In the genomic region with DNA sequence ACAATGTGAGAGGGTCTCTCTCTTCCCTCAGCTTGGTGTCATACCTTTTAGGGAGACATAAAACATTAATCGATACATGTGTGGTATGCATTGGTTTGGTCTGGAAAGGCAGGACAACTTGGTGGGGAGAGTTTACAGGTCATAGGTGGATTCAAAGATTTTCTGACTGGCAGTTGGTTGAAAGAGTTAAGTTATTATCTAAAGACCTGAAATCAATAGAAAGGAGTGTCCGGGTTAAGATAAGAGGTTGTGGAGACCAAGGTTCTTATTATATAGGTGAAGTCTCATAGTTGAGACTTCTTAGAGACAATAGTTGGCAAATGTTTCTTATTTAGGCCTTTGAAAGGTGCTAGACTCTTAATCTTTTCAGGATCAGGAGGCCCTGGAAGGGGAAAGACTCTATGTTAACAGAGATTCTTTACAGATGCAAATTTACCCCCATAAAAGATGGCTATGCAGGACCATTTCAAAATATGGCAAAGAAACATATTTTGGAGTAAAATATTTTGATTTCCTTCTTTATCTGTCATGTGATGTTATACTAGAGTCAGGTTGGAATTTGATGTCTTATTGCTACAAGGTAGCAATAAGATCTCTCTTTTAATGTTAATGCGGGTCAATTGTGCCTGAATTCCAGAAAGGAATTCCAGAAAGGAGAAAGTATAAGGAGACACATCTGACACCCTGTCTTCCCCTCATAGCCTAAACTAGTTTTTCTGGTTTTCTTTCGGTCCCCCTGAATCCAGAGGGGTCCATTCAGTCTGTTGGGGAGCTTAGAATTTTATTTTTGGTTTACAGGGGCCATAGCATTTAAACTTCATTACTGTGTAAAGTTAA, we compare ENCODE assay signal across 16 cellular contexts. TPM values are rescaled to one million over a fixed set of nuclear protein-coding genes. Genes with fewer than 3 reads are reported as not detected.
A peak's percentile ranks its signal among the peaks of the same experiment; 100 is the strongest.
DNase-seq lines count a peak whose midpoint lies in the region; ATAC-seq and TF ChIP-seq lines count a peak whose summit lies in the region.
"Had no signal": no experiment of that assay in that cellular context is flagged by ENCODE, and none has a peak within 500 bp of the region (broad histone marks: within the 10 kb centered on the region; RNA-seq: fewer than 3 reads in every experiment).

No MANE protein-coding gene starts in this region.

- WGBS in mesenchymal stem cell = 95% methylated on average over 3 of the region's 4 CpGs

- peak overlapping the region; percentile 68 for H3K27ac Mint-ChIP-seq in chondrocyte (ENCODE audit: unreplicated experiment)

- no peak overlapping the region for H4K8ac ChIP-seq in mesenchymal stem cell (ENCODE audit: low read length)

- no peak overlapping the region for H2AFZ ChIP-seq in mesenchymal stem cell (ENCODE audit: low read depth, low read length)
- H2AFZ ChIP-seq: PC-9 had no signal

- H2BK12ac ChIP-seq in mesenchymal stem cell (ENCODE audit: low read length in 2 of 2) = no peak overlapping the region

- no peaks in the 10 kb centered on the region for H3K27me3 Mint-ChIP-seq in chondrocyte (ENCODE audit: low read depth)

- H3K9me3 ChIP-seq in HUES48 (ENCODE audit: control insufficient read depth, insufficient read depth, low read length) = peaks cover 7% of the 10 kb centered on the region; the same call in 1 of the 2 replicates
- no peaks in the 10 kb centered on the region for H3K9me3 ChIP-seq in mesenchymal stem cell (ENCODE audit: control insufficient read depth, low read length)
- H3K9me3 ChIP-seq in BE2C = no peaks in the 10 kb centered on the region; the same call in 1 of the 2 replicates

- no peak overlapping the region for H4K91ac ChIP-seq in mesenchymal stem cell (ENCODE audit: low read length)

- H3K4me2 ChIP-seq in mesenchymal stem cell (ENCODE audit: low read length, poor library complexity, severe bottlenecking) = no peak overlapping the region
- H3K4me2 ChIP-seq: PC-9 had no signal

- no peaks in the 10 kb centered on the region for H3K36me3 ChIP-seq in HUES48 (ENCODE audit: control insufficient read depth, insufficient read depth, low read length)
- no peaks in the 10 kb centered on the region for H3K36me3 ChIP-seq in mesenchymal stem cell (ENCODE audit: control insufficient read depth in 1 of 2, insufficient read depth in 2 of 2, low read depth in 1 of 2, low read length in 2 of 2)
- no peaks in the 10 kb centered on the region for H3K36me3 ChIP-seq in BE2C

- ATAC-seq in omental fat pad (ENCODE audit: low FRiP score) (no peak), GM19463 (IDR thresholded peaks at IDR 0.05; ENCODE audit: unreplicated experiment) (no peak)
- ATAC-seq: HCT116 had no signal

- peak overlapping the region; percentile 22 for H2BK5ac ChIP-seq in mesenchymal stem cell (ENCODE audit: low read depth, low read length, poor library complexity, severe bottlenecking)

- no peak overlapping the region for H2BK120ac ChIP-seq in mesenchymal stem cell (ENCODE audit: low read depth, low read length)

- H3K18ac ChIP-seq in mesenchymal stem cell (ENCODE audit: low read depth in 1 of 2, low read length in 2 of 2) = no peak overlapping the region

- H3K9ac ChIP-seq in HUES48 (ENCODE audit: low read depth, low read length) (0 out of 2 replicates have a peak overlapping the region, but pooled peaks have one; percentile 12), mesenchymal stem cell (ENCODE audit: low read length) (no peak overlapping the region)

- peaks cover 17% of the 10 kb centered on the region for H3K4me1 Mint-ChIP-seq in chondrocyte (ENCODE audit: low read depth)

- no peak overlapping the region for H3K23ac ChIP-seq in mesenchymal stem cell (ENCODE audit: low read length in 2 of 2)

- no peak overlapping the region for H3K4me3 Mint-ChIP-seq in chondrocyte (ENCODE audit: unreplicated experiment)

- no peak overlapping the region for H3K14ac ChIP-seq in mesenchymal stem cell (ENCODE audit: low read length in 2 of 2)

- H3K36me3 Mint-ChIP-seq in chondrocyte (ENCODE audit: low read depth) = no peaks in the 10 kb centered on the region

- no peak for TF ChIP-seq CTCF in chondrocyte (IDR thresholded peaks at IDR 0.05)
- TF ChIP-seq CTCF in omental fat pad (IDR thresholded peaks at IDR 0.05) = no peak
- TF ChIP-seq CTCF in BE2C (IDR thresholded peaks at IDR 0.05; ENCODE audit: low read depth, low read length) = no peak

- H2AK5ac ChIP-seq in mesenchymal stem cell (ENCODE audit: low read length, severe bottlenecking) = no peak overlapping the region

- H3K4me3 ChIP-seq in HUES48 (ENCODE audit: low read depth, low read length) = peak overlapping the region; percentile 30; the same call in 1 of the 2 replicates
- H3K4me3 ChIP-seq in mesenchymal stem cell (ENCODE audit: insufficient read depth in 1 of 2, low read depth in 1 of 2, low read length in 2 of 2) = no peak overlapping the region
- H3K4me3 ChIP-seq in BE2C (ENCODE audit: low read depth, low read length) = no peak overlapping the region
- H3K4me3 ChIP-seq: PC-9 had no signal

- H3K79me1 ChIP-seq in mesenchymal stem cell (replicated peaks; ENCODE audit: low read length, poor library complexity, severe bottlenecking) = no peaks in the 10 kb centered on the region

- DNase-seq in chondrocyte (ENCODE audit: low spot score) (no peak), mesenchymal stem cell (no peak), omental fat pad (ENCODE audit: low spot score) (no peak), BE2C (no peak), HuH-7.5 (ENCODE audit: low spot score) (no peak)
- DNase-seq: EL, KBM-7, NCI-H1092, NCI-H1694, NCI-H2107, NCI-H345, NCI-H69, PC-9 had no signal

- H3K27me3 ChIP-seq in HUES48 (ENCODE audit: control insufficient read depth, insufficient read depth, low read length) (no peaks in the 10 kb centered on the region), mesenchymal stem cell (ENCODE audit: control insufficient read depth in 1 of 2, insufficient read depth in 1 of 2, low read length in 2 of 2) (peaks cover 0 to 6% of the 10 kb centered on the region in 2 experiments), BE2C (no peaks in the 10 kb centered on the region)

- H3K27ac ChIP-seq in HUES48 (ENCODE audit: low read depth, low read length) = peak overlapping the region; percentile 35
- peak overlapping the region; percentile 89 for H3K27ac ChIP-seq in mesenchymal stem cell (ENCODE audit: low read length, poor library complexity, severe bottlenecking)
- H3K27ac ChIP-seq: PC-9 had no signal

- no peak overlapping the region for H2BK15ac ChIP-seq in mesenchymal stem cell (ENCODE audit: low read depth, poor library complexity, severe bottlenecking)

- H3K4me1 ChIP-seq in HUES48 (ENCODE audit: control insufficient read depth, insufficient read depth, low read length) (peaks cover 41% of the 10 kb centered on the region), mesenchymal stem cell (ENCODE audit: control insufficient read depth, insufficient read depth, low read depth, low read length) (peaks cover 14% of the 10 kb centered on the region), BE2C (peaks cover 4% of the 10 kb centered on the region; the same call in 1 of the 2 replicates)

- no peak overlapping the region for H3K4ac ChIP-seq in mesenchymal stem cell (ENCODE audit: low read depth in 1 of 2, low read length in 2 of 2)

- H3K9me3 Mint-ChIP-seq in chondrocyte (ENCODE audit: low read depth) = no peaks in the 10 kb centered on the region

RNA-seq across cellular contexts. Expression of gene RCBTB2, which starts 59.2 kb away (rescaled TPM):
- total RNA-seq in chondrocyte (8.6 to 13.3 TPM (median 9.4 TPM) in 3 replicates), omental fat pad (10 to 100 TPM in 3 of 4 donors, 1 to 10 TPM in 1; 6.7 to 30.6 (median 13.0) TPM)
- 2.8 TPM for polyA plus RNA-seq in mesenchymal stem cell (2013, experiment 1 of 2)
- 3.0 TPM for polyA plus RNA-seq in mesenchymal stem cell (2013, experiment 2 of 2)
- polyA plus RNA-seq in BE2C (2012; ENCODE audit: insufficient read depth, insufficient read length, low read depth) = 9.2 TPM
